Comparison of ENCODE assay signal across 8 cellular contexts in the genomic region with DNA sequence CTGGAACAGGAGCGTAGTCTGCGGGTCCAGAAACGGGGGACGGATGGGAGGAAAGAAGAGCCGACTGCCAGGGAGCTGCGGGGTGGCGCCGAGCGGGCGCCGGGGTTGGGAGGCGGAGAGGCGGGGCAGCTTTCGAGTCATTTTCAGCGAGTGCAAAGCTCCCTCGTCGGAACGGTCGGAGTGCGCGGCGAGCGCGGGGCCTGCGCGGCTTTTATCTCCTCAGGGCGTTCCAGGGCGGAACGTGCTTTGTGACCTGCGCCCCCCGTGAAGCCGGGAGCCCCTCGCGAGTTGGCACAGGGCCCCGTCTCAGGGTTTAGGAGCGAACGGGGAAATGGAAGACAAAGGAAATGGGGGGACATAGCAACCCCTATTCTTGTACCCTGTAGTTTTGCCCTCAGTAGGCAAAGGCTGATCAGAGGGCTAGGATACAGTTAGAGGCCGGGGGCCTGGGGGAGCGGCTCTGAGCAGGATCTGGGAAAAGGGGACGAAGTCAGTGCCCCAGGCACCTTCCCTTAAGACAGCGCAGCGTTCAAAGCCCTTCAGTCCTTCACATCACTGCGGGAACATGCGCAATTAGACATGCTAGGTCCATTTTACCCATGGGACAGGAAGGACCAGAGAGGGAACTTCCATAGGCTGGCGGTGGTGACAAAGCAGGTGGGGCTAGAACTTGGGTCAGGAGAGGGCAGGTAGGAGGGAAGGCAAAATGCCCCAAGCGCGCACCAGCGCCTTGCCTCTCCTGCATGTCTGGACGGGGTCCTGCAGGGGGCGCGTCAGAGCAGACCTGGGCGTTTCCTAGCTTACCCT.
DNase-seq lines count a peak whose midpoint lies in the region; ATAC-seq and TF ChIP-seq lines count a peak whose summit lies in the region.

No MANE protein-coding gene starts in this region.

- DNase-seq in GM10266 (ENCODE audit: extremely low spot score) (peak; percentile 83), Kasumi-1 (lab: John Stamatoyannopoulos, UW) (peak; percentile 55 to 57), foreskin keratinocyte (peak in 1 of 2 donors; percentile 52), uterus (peak in 1 of 2 donors; percentile 45), NCI-H2081 (lab: John Stamatoyannopoulos, UW) (no peak)
- DNase-seq in activated T-cell treated with anti-CD3 and anti-CD28 coated beads, Interleukin-2, amount 50 U/mL, for 48 hours, result peak; percentile 79

- intact Hi-C loops in uterus (cut with DNase I; ENCODE audit: low total_unique reads), result no loop called here

- ATAC-seq in foreskin keratinocyte (peak; percentile 86), GM21423 (IDR thresholded peaks at IDR 0.05; ENCODE audit: unreplicated experiment) (no peak)

- TF ChIP-seq CTCF in GM10266 (IDR thresholded peaks at IDR 0.05; ENCODE audit: control insufficient read depth, insufficient read depth, low read depth, missing control alignments) (peak; percentile 75), foreskin keratinocyte (conservative IDR thresholded peaks at IDR 0.05) (peak; percentile 85), parathyroid adenoma (IDR thresholded peaks at IDR 0.05) (peak; percentile 13), uterus (IDR thresholded peaks at IDR 0.05) (peak in 3 of 4 experiments; percentile 29 to 32 (median 31))

- H3K27me3 ChIP-seq in foreskin keratinocyte (no peaks in the 10 kb centered on the region), parathyroid adenoma (ENCODE audit: control insufficient read depth, insufficient read depth, low read length) (no peaks in the 10 kb centered on the region), uterus (no peaks in the 10 kb centered on the region)

- no peaks in the 10 kb centered on the region for H3K36me3 ChIP-seq in parathyroid adenoma (ENCODE audit: control insufficient read depth, insufficient read depth, low read length)
- H3K36me3 ChIP-seq in uterus, result no peaks in the 10 kb centered on the region

- no peaks in the 10 kb centered on the region for H3K4me1 ChIP-seq in foreskin keratinocyte
- no peaks in the 10 kb centered on the region for H3K4me1 ChIP-seq in parathyroid adenoma
- H3K4me1 ChIP-seq in uterus, result no peaks in the 10 kb centered on the region

- H3K9ac ChIP-seq in parathyroid adenoma, result no peak overlapping the region

- peak overlapping the region; percentile 57 for H3K4me2 ChIP-seq in parathyroid adenoma (ENCODE audit: low read length)

- H3K79me2 ChIP-seq in parathyroid adenoma, result no peaks in the 10 kb centered on the region

- H3K4me3 ChIP-seq in parathyroid adenoma (ENCODE audit: low read depth, low read length), result peak overlapping the region; percentile 38
- H3K4me3 ChIP-seq in uterus, result peak overlapping the region; percentile 13 to 28

- no peak for TF ChIP-seq POLR2A in uterus (IDR thresholded peaks at IDR 0.05)

- H3K9me3 ChIP-seq in parathyroid adenoma (ENCODE audit: control insufficient read depth, low read length) (no peaks in the 10 kb centered on the region), uterus (no peaks in the 10 kb centered on the region)

- H2AFZ ChIP-seq in parathyroid adenoma, result peak overlapping the region; percentile 81

- H3K27ac ChIP-seq in foreskin keratinocyte (no peak overlapping the region), parathyroid adenoma (no peak overlapping the region), uterus (no peak overlapping the region)

Comparison
In these comparisons a context has a peak if more than half of its experiments do, and no peak if none do; other contexts are left out.
1. DNase-seq: peak in GM10266 (single experiment), Kasumi-1 (2 of 2) and activated T-cell treated with anti-CD3 and anti-CD28 coated beads, Interleukin-2, amount 50 U/mL, for 48 hours (2 of 2); none in NCI-H2081 (0 of 2).
2. CTCF ChIP-seq: peak in every context shown above with its lines; median percentile 85 in foreskin keratinocyte; 75 in GM10266; 31 in uterus; 13 in parathyroid adenoma.